ENCODE assay signal across 8 cellular contexts in the genomic region with DNA sequence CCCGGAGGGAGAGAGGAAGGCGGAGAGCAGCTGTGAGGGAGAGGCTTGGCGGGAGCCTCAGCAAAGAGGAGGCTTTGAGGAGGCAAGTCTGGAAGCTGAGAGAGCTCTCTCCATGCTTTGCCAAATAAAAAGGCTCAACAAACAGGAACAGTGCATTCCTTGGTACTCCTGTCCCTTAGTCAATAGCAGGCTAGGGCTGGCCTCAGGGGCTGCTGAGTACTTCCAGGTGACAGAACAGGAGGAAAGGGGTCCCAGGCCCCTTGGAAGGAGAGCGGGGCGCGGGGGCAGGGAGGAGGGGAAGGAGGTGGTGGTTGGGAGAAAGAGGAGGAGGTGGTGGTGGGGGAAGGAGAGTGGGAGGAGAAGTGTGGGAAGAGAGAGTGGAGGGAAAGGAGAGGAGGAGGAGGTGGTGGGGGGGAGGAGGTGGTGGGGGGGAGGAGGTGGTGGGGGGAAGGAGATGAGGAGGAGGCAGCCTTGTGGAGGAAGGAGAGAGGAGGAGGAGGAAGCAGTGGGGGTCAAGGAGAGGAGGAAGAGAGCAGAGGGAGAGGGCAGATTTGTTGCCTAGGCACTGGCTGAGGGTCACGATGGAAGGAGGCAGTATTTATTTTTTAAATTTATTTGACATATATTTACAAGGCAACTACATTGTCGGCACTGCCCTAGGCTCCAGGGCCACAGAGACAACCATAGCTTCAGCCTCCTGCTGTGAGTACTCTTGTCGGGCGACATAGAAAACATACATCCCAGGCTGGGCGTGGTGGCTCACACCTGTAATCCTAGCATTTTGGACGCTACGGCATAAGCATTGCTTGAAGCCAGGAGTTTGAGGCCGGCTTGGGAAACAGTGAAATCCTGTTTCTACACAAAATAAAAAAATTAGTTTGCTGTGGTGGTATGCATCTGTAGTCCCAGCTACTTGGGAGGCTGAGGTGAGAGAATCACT.
DNase-seq lines count a peak whose midpoint lies in the region; ATAC-seq and TF ChIP-seq lines count a peak whose summit lies in the region.

No MANE protein-coding gene starts in this region.

- no peaks in the 10 kb centered on the region for H3K36me3 ChIP-seq in WERI-Rb-1

- H3K4me3 ChIP-seq in WERI-Rb-1 (ENCODE audit: low read depth, low read length) (peak overlapping the region; percentile 75), fibroblast of the aortic adventitia (ENCODE audit: low read depth, low read length) (peak overlapping the region; percentile 73)

- peak overlapping the region; percentile 97 for H3K27ac ChIP-seq in WERI-Rb-1

- no peaks in the 10 kb centered on the region for H3K9me3 ChIP-seq in WERI-Rb-1 (ENCODE audit: severe bottlenecking)

- peak; percentile 43 for ATAC-seq in omental fat pad (ENCODE audit: low FRiP score)

- TF ChIP-seq CTCF in WERI-Rb-1 (IDR thresholded peaks at IDR 0.05; ENCODE audit: low read depth, low read length) (no peak), fibroblast of the aortic adventitia (IDR thresholded peaks at IDR 0.05; ENCODE audit: insufficient read depth, low read length) (no peak), omental fat pad (IDR thresholded peaks at IDR 0.05) (no peak)

- no peaks in the 10 kb centered on the region for H3K27me3 ChIP-seq in WERI-Rb-1 (ENCODE audit: insufficient read depth, low read depth, severe bottlenecking)

- DNase-seq in NCI-H146 (lab: John Stamatoyannopoulos, UW) (peak; percentile 51), NCI-H146 treated with DMSO at 0.1 percent for 48 hours (lab: John Stamatoyannopoulos, UW; ENCODE audit: unreplicated experiment) (no peak), WERI-Rb-1 (peak; percentile 44), fibroblast of the aortic adventitia (ENCODE audit: low read depth) (no peak), omental fat pad (ENCODE audit: low spot score) (no peak), inferior parietal cortex (ENCODE audit: extremely low spot score) (no peak), globus pallidus (ENCODE audit: low spot score) (no peak), T1000 (lab: John Stamatoyannopoulos, UW) (no peak)

Comparison
In these comparisons a context has a peak if more than half of its experiments do, and no peak if none do; other contexts are left out.
1. DNase-seq: peak in NCI-H146 (single experiment) and WERI-Rb-1 (single experiment); none in NCI-H146 treated with DMSO at 0.1 percent for 48 hours (single experiment), fibroblast of the aortic adventitia (single experiment), omental fat pad (single experiment), inferior parietal cortex (single experiment), globus pallidus (single experiment) and T1000 (single experiment).